8 cellular contexts compared by ENCODE assay signal in the genomic region with DNA sequence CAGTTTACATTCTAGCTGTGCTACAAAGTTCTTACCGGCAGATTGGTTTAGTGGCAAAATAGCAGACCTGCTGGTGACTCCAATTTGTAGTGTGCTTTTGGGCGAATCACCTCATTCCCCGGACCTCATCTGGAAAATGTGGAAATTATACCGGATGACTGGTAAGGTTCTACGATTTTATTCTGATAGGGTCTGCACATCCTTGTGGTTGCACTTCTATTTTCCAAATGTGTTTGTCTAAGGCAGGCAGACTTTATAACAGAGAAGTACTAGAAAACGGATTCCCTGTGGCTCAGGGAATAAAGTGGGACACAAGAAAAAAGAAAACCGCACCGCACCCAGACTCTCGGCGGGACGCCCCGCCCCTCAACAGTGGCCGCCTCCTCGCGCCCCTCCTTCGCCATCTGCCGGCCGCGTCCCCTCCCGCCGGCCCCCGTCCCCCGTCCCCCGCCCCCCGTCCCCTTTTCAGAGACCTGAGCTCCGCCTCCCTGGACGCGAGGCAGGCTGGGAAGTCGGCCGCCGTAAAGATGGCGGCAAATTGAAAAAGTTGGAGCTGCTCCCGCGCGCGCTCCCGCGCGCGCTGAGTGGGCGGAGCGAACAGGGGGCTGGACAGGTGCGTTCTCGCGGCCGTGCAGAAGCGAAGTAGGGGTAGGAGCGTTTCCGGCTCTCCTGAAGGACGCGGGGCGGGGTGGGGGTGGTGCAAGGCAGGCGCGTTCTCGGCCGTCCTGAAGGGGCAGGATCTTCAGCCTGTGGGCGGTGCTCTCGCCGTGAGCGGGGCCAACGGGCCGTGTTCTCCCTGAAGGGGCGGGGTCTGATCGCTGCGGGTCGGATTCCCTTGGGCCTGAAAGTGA. TPM values are rescaled to one million over a fixed set of nuclear protein-coding genes. Genes with fewer than 3 reads are reported as not detected.
DNase-seq lines count a peak whose midpoint lies in the region; ATAC-seq and FAIRE-seq lines count a peak whose summit lies in the region.

No MANE protein-coding gene starts in this region.

- peak; percentile 71 for FAIRE-seq in HTR-8/SVneo (lab: Jason Lieb, UNC)

- no peaks in the 10 kb centered on the region for H3K36me3 ChIP-seq in endocrine pancreas (ENCODE audit: control insufficient read depth, insufficient read depth, low read length)
- no peaks in the 10 kb centered on the region for H3K36me3 ChIP-seq in mesendoderm (ENCODE audit: control insufficient read depth, insufficient read depth, low read length)

- H3K9ac ChIP-seq in endocrine pancreas (ENCODE audit: control insufficient read depth, insufficient read depth, low read length): peak overlapping the region; percentile 60
- H3K9ac ChIP-seq in mesendoderm (ENCODE audit: low read length): peak overlapping the region; percentile 75

- H4K8ac ChIP-seq in mesendoderm (ENCODE audit: low read depth, low read length): no peak overlapping the region

- H3K79me1 ChIP-seq in mesendoderm (ENCODE audit: low read length): peaks cover 10% of the 10 kb centered on the region

- peak overlapping the region; percentile 84 for H3K27ac Mint-ChIP-seq in activated CD8-positive, alpha-beta memory T cell treated with anti-CD3 and anti-CD28 coated beads, Interleukin-2, amount 10 ng/mL, durations not matched to agents 7 days and 5 days

- no CpG with 5 or more reads among the region's 66 CpGs for WGBS in mesendoderm (ENCODE audit: extremely low coverage, insufficient coverage, low lambda C conversion rate)

- no peak overlapping the region for H2AK5ac ChIP-seq in mesendoderm (ENCODE audit: low read length)

- no peak overlapping the region for H3K23ac ChIP-seq in mesendoderm (ENCODE audit: low read length)

- no peaks in the 10 kb centered on the region for H3K9me3 Mint-ChIP-seq in activated CD8-positive, alpha-beta memory T cell treated with anti-CD3 and anti-CD28 coated beads, Interleukin-2, amount 10 ng/mL, durations not matched to agents 7 days and 5 days (ENCODE audit: low read depth)

- peaks cover 18% of the 10 kb centered on the region for H3K36me3 Mint-ChIP-seq in activated CD8-positive, alpha-beta memory T cell treated with anti-CD3 and anti-CD28 coated beads, Interleukin-2, amount 10 ng/mL, durations not matched to agents 7 days and 5 days

- no peak overlapping the region for H2BK15ac ChIP-seq in mesendoderm (replicated peaks; ENCODE audit: low read depth)

- peak overlapping the region; percentile 85 for H3K27ac ChIP-seq in mesendoderm (ENCODE audit: low read depth, low read length)

- peak overlapping the region; percentile 44 for H3K4ac ChIP-seq in mesendoderm (ENCODE audit: low read depth, low read length)

- H4K5ac ChIP-seq in mesendoderm (ENCODE audit: low read length): no peak overlapping the region

- no peaks in the 10 kb centered on the region for H3K9me3 ChIP-seq in endocrine pancreas (ENCODE audit: control insufficient read depth, low read length)

- peak; percentile 60 for ATAC-seq in GM21367 (IDR thresholded peaks at IDR 0.05; ENCODE audit: unreplicated experiment)
- ATAC-seq in activated CD8-positive, alpha-beta memory T cell treated with anti-CD3 and anti-CD28 coated beads, Interleukin-2, amount 10 ng/mL, durations not matched to agents 7 days and 5 days: peak; percentile 92

- H3K18ac ChIP-seq in mesendoderm (ENCODE audit: low read length): no peak overlapping the region

- no peak overlapping the region for H2BK5ac ChIP-seq in mesendoderm (ENCODE audit: low read length)

- H3K27me3 ChIP-seq in endocrine pancreas (ENCODE audit: control insufficient read depth, insufficient read depth, low read length) (no peaks in the 10 kb centered on the region), mesendoderm (ENCODE audit: insufficient read depth, low read length, poor library complexity) (no peaks in the 10 kb centered on the region)

- CTCF ChIA-PET in activated CD8-positive, alpha-beta memory T cell treated with anti-CD3 and anti-CD28 coated beads, Interleukin-2, amount 10 ng/mL, durations not matched to agents 7 days and 5 days (lab: Charles Lee): interaction anchor here (0.7 to 4.9 kb wide), 11 partner anchors 12 to 633 kb away, joined by 3 to 27 read pairs (median 6); no protein-coding TSS in a partner anchor

- H2BK120ac ChIP-seq in mesendoderm (ENCODE audit: low read depth, low read length): no peak overlapping the region

- peaks cover 59% of the 10 kb centered on the region for H3K4me1 Mint-ChIP-seq in activated CD8-positive, alpha-beta memory T cell treated with anti-CD3 and anti-CD28 coated beads, Interleukin-2, amount 10 ng/mL, durations not matched to agents 7 days and 5 days

- no peaks in the 10 kb centered on the region for H3K27me3 Mint-ChIP-seq in activated CD8-positive, alpha-beta memory T cell treated with anti-CD3 and anti-CD28 coated beads, Interleukin-2, amount 10 ng/mL, durations not matched to agents 7 days and 5 days

- DNase-seq in COLO829 (ENCODE audit: low spot score) (peak; percentile 99), HTR-8/SVneo (ENCODE audit: insufficient read length, low spot score) (peak; percentile 96), NOMO-1 treated with DMSO at 0.1 percent for 48 hours (lab: John Stamatoyannopoulos, UW; ENCODE audit: unreplicated experiment) (peak; percentile 98), mesendoderm (peak; percentile 99)
- DNase-seq in activated CD8-positive, alpha-beta memory T cell treated with anti-CD3 and anti-CD28 coated beads, Interleukin-2, amount 10 ng/mL, durations not matched to agents 7 days and 5 days: peak; percentile 100
- DNase-seq in stimulated activated CD8-positive, alpha-beta memory T cell treated with anti-CD3 and anti-CD28 coated beads, Interleukin-12 subunit alpha, Interleukin-12 subunit beta, amount 100 ng/mL, for 4 hours (ENCODE audit: low read depth): peak; percentile 97

- H3K4me1 ChIP-seq in endocrine pancreas (ENCODE audit: control insufficient read depth, insufficient read depth, low read length): peaks cover 13% of the 10 kb centered on the region
- peaks cover 3% of the 10 kb centered on the region for H3K4me1 ChIP-seq in mesendoderm (ENCODE audit: control insufficient read depth, low read depth, low read length)

- H3K4me3 ChIP-seq in endocrine pancreas (ENCODE audit: control insufficient read depth, insufficient read depth, low read length) (peak overlapping the region; percentile 89), mesendoderm (ENCODE audit: low read length) (peak overlapping the region; percentile 63)

- peaks cover 24% of the 10 kb centered on the region for H3K79me2 ChIP-seq in mesendoderm (ENCODE audit: control insufficient read depth, insufficient read depth, low read length)

- peak overlapping the region; percentile 84 for H3K4me3 Mint-ChIP-seq in activated CD8-positive, alpha-beta memory T cell treated with anti-CD3 and anti-CD28 coated beads, Interleukin-2, amount 10 ng/mL, durations not matched to agents 7 days and 5 days

- H3K4me2 ChIP-seq in mesendoderm (ENCODE audit: low read length): peak overlapping the region; percentile 87

- peak overlapping the region; percentile 90 for H3K56ac ChIP-seq in mesendoderm (ENCODE audit: low read length)

RNA-seq across cellular contexts. Expression of a gene that starts 0.5 kb away (rescaled TPM):
- total RNA-seq in activated CD8-positive, alpha-beta memory T cell treated with anti-CD3 and anti-CD28 coated beads, Interleukin-2, amount 10 ng/mL, durations not matched to agents 7 days and 5 days: 100 to 1,000 TPM in 1 of 2 experiments, 10 to 100 TPM in 1; 87.5 to 113 TPM
- 20.7 TPM for polyA plus RNA-seq in mesendoderm (2013, experiment 1 of 2)
- 20.4 TPM for polyA plus RNA-seq in mesendoderm (2013, experiment 2 of 2)

RNA-seq across cellular contexts. Expression of a gene that starts 20.7 kb away (rescaled TPM):
- total RNA-seq in activated CD8-positive, alpha-beta memory T cell treated with anti-CD3 and anti-CD28 coated beads, Interleukin-2, amount 10 ng/mL, durations not matched to agents 7 days and 5 days: 100 to 1,000 TPM; 502 to 567 TPM
- polyA plus RNA-seq in mesendoderm (2013, experiment 1 of 2): 0.04 TPM
- polyA plus RNA-seq in mesendoderm (2013, experiment 2 of 2): 0.04 TPM

Comparison
In these comparisons a context has a peak if more than half of its experiments do, and no peak if none do; other contexts are left out.
1. Peak in every context shown above with its lines: DNase-seq, ATAC-seq, H3K4me3 ChIP-seq and H3K27ac ChIP-seq.